In genomic region chr22:36506637-36507517, GRCh38 we compare ENCODE assay signal across 8 cellular contexts. TPM values are rescaled to one million over a fixed set of nuclear protein-coding genes. Genes with fewer than 3 reads are reported as not detected.
A peak's percentile ranks its signal among the peaks of the same experiment; 100 is the strongest.
DNase-seq lines count a peak whose midpoint lies in the region; ATAC-seq, FAIRE-seq and TF ChIP-seq lines count a peak whose summit lies in the region.

Gene FOXRED2, minus strand, starts transcription at chr22:36507040. Its CDS starts 618 bp downstream, at chr22:36506422.

- H3K36me3 Mint-ChIP-seq in central memory CD8-positive, alpha-beta T cell (ENCODE audit: insufficient read depth) = peaks cover 20% of the 10 kb centered on the region

- peak within 1 kb of the TSS; percentile 69 for H3K4me3 Mint-ChIP-seq in central memory CD8-positive, alpha-beta T cell

- ATAC-seq in GM18520 (IDR thresholded peaks at IDR 0.05; ENCODE audit: unreplicated experiment) = peak; percentile 67
- ATAC-seq in HG03280 (IDR thresholded peaks at IDR 0.05; ENCODE audit: unreplicated experiment) = peak; percentile 85
- ATAC-seq in activated CD4-positive, CD25-positive, alpha-beta regulatory T cell treated with anti-CD3 and anti-CD28 coated beads, Interleukin-2, amount 50 U/mL, for 24 hours = peak; percentile 95 to 96
- peak; percentile 98 for ATAC-seq in central memory CD8-positive, alpha-beta T cell (replicated peaks; ENCODE audit: extremely low read depth, poor library complexity, severe bottlenecking)

- no peak for TF ChIP-seq CTCF in 22Rv1 (IDR thresholded peaks at IDR 0.05)
- no peak for TF ChIP-seq CTCF in kidney (IDR thresholded peaks at IDR 0.05; ENCODE audit: borderline replicate concordance, extremely low read depth, insufficient read depth)

- peak within 1 kb of the TSS; percentile 60 to 62 for H3K4me3 ChIP-seq in kidney (ENCODE audit: low read length in 2 of 2)

- no peaks in the 10 kb centered on the region for H3K27me3 Mint-ChIP-seq in central memory CD8-positive, alpha-beta T cell

- peaks cover 14% of the 10 kb centered on the region for H3K4me1 Mint-ChIP-seq in central memory CD8-positive, alpha-beta T cell

- peak within 1 kb of the TSS; percentile 5 to 69 for H3K9ac ChIP-seq in kidney (ENCODE audit: low read length in 2 of 2)

- no peak for FAIRE-seq in kidney (lab: Jason Lieb, UNC)

- DNase-seq in NCI-H345 treated with DMSO at 0.1 percent for 48 hours (lab: John Stamatoyannopoulos, UW; ENCODE audit: unreplicated experiment) (peak; percentile 36), kidney (peak; percentile 96)
- DNase-seq in central memory CD8-positive, alpha-beta T cell (ENCODE audit: low spot score in 2 of 2) = peak; percentile 80 to 83
- DNase-seq in stimulated activated CD4-positive, alpha-beta T cell treated with anti-CD3 and anti-CD28 coated beads, Interleukin-15, amount 100 ng/mL, for 24 hours = peak; percentile 92

- H3K9me3 ChIP-seq in kidney (ENCODE audit: control insufficient read depth in 1 of 2, low read length in 2 of 2) = no peaks in the 10 kb centered on the region

- H3K9me3 Mint-ChIP-seq in central memory CD8-positive, alpha-beta T cell = no peaks in the 10 kb centered on the region

- H3K27ac ChIP-seq in 22Rv1 (peak within 1 kb of the TSS; percentile 91), kidney (ENCODE audit: low read depth in 2 of 2, low read length in 2 of 2) (peak within 1 kb of the TSS; percentile 6 to 57)

- H3K4me1 ChIP-seq in kidney (ENCODE audit: control insufficient read depth in 1 of 2, insufficient read depth in 1 of 2, low read depth in 1 of 2, low read length in 2 of 2) = peaks cover 0 to 12% of the 10 kb centered on the region in 2 donors

- H3K27ac Mint-ChIP-seq in central memory CD8-positive, alpha-beta T cell (ENCODE audit: low read depth) = peak within 1 kb of the TSS; percentile 53

- intact Hi-C loops in kidney (cut with DNase I) = no loop called here

- peaks cover 9 to 12% of the 10 kb centered on the region in 2 donors for H3K36me3 ChIP-seq in kidney (ENCODE audit: control insufficient read depth in 1 of 2, insufficient read depth in 2 of 2, low read length in 2 of 2)

RNA-seq across cellular contexts. Expression of gene FOXRED2, which starts in this region (rescaled TPM):
- total RNA-seq in kidney = 8.5 TPM
- 6.5 TPM for polyA plus RNA-seq in kidney (ENCODE audit: insufficient read depth, low read depth, low replicate concordance)

Comparison
In these comparisons a context has a peak if more than half of its experiments do, and no peak if none do; other contexts are left out.
1. Peak in every context shown above with its lines: DNase-seq, ATAC-seq, H3K4me3 ChIP-seq and H3K27ac ChIP-seq.
2. DNase-seq: peak in every context shown above with its lines; median percentile 96 in kidney; 92 in stimulated activated CD4-positive, alpha-beta T cell treated with anti-CD3 and anti-CD28 coated beads, Interleukin-15, amount 100 ng/mL, for 24 hours; 82 in central memory CD8-positive, alpha-beta T cell; 36 in NCI-H345 treated with DMSO at 0.1 percent for 48 hours.